Comparison of ENCODE assay signal across 23 cellular contexts in genomic region chr2:239973392-239973791, GRCh38. TPM values are rescaled to one million over a fixed set of nuclear protein-coding genes. Genes with fewer than 3 reads are reported as not detected.
DNase-seq lines count a peak whose midpoint lies in the region; ATAC-seq and TF ChIP-seq lines count a peak whose summit lies in the region.
"Had no signal": no experiment of that assay in that cellular context is flagged by ENCODE, and none has a peak within 500 bp of the region (broad histone marks: within the 10 kb centered on the region; RNA-seq: fewer than 3 reads in every experiment).

No MANE protein-coding gene starts in this region.

- ATAC-seq in DND-41 (ENCODE audit: insufficient read depth, low read depth) (peak; percentile 54; the same call in 1 of the 3 replicates), GM19455 (IDR thresholded peaks at IDR 0.05; ENCODE audit: unreplicated experiment) (no peak)
- ATAC-seq: A549, SK-N-SH treated with all-trans-retinoic acid at 6 μM for 48 hours had no signal

- H2AFZ ChIP-seq in DND-41 (ENCODE audit: low read depth, low read length), result no peak overlapping the region

- H3K4me1 ChIP-seq in DND-41 (ENCODE audit: insufficient read depth, low read length), result peaks cover 14% of the 10 kb centered on the region
- H3K4me1 ChIP-seq: A549 had no signal

- H4K20me1 ChIP-seq in DND-41 (ENCODE audit: insufficient read depth, low read length), result no peaks in the 10 kb centered on the region

- peaks cover 21% of the 10 kb centered on the region for H3K79me2 ChIP-seq in DND-41 (ENCODE audit: insufficient read depth, low read length)

- peaks cover 24% of the 10 kb centered on the region for H3K9me3 ChIP-seq in DND-41 (ENCODE audit: insufficient read depth, low read length, severe bottlenecking)

- H3K36me3 ChIP-seq in DND-41 (ENCODE audit: insufficient read depth, low read length), result peaks cover 90% of the 10 kb centered on the region

- no peak overlapping the region for H3K27ac ChIP-seq in DND-41 (ENCODE audit: low read length)
- H3K27ac ChIP-seq: A549; BLaER1 treated with 17β-estradiol and CSF1 and Interleukin-3, amounts not matched to agents 10 nM and 100 nM had no signal

- H3K27me3 ChIP-seq in DND-41 (ENCODE audit: insufficient read depth, low read length, poor library complexity), result no peaks in the 10 kb centered on the region
- H3K27me3 ChIP-seq: BLaER1 treated with 17β-estradiol and CSF1 and Interleukin-3, amounts not matched to agents 10 nM and 100 nM had no signal

- H3K9ac ChIP-seq in DND-41 (ENCODE audit: low read depth, low read length), result no peak overlapping the region
- H3K9ac ChIP-seq: BLaER1 treated with 17β-estradiol and CSF1 and Interleukin-3, amounts not matched to agents 10 nM and 100 nM had no signal

- H3K4me3 ChIP-seq in DND-41 (ENCODE audit: low read depth in 1 of 2, low read length in 2 of 2) (no peak overlapping the region), fibroblast of villous mesenchyme (ENCODE audit: low read depth, low read length) (no peak overlapping the region)
- no peak overlapping the region for H3K4me3 ChIP-seq in Jurkat, Clone E6-1 (ENCODE audit: low read length)
- H3K4me3 ChIP-seq: A549; BLaER1 treated with 17β-estradiol and CSF1 and Interleukin-3, amounts not matched to agents 10 nM and 100 nM had no signal

- DNase-seq in DND-41 (no peak), fibroblast of villous mesenchyme (ENCODE audit: low read depth) (peak; percentile 66), superior temporal gyrus (ENCODE audit: extremely low spot score) (peak; percentile 22), NCI-H2107 treated with DMSO at 0.1 percent for 48 hours (lab: John Stamatoyannopoulos, UW; ENCODE audit: unreplicated experiment) (no peak), NCI-H2029 treated with DMSO at 0.1 percent for 48 hours (lab: John Stamatoyannopoulos, UW) (no peak)
- DNase-seq in Jurkat, Clone E6-1 (ENCODE audit: low read depth, low spot score), result peak; percentile 45
- DNase-seq: AML-193; CD4-positive, alpha-beta T cell; GF-D8; MV-4-11; NCI-H1105; NCI-H1436 treated with DMSO at 0.1 percent for 48 hours; NCI-H187 treated with DMSO at 0.1 percent for 48 hours; NCI-H2107; NCI-H446; NCI-H524 treated with DMSO at 0.1 percent for 48 hours; NCI-H774 had no signal

- H3K4me2 ChIP-seq in DND-41 (ENCODE audit: insufficient read depth, low read length), result no peak overlapping the region
- H3K4me2 ChIP-seq: A549; BLaER1 treated with 17β-estradiol and CSF1 and Interleukin-3, amounts not matched to agents 10 nM and 100 nM had no signal

- TF ChIP-seq CTCF in DND-41 (IDR thresholded peaks at IDR 0.05; ENCODE audit: borderline replicate concordance, extremely low read depth, low read length, poor library complexity, severe bottlenecking) (no peak), fibroblast of villous mesenchyme (IDR thresholded peaks at IDR 0.05; ENCODE audit: insufficient read depth, low read depth, low read length) (no peak)

RNA-seq across cellular contexts. Expression of gene NDUFA10, which starts 51.8 kb away (rescaled TPM):
- polyA plus RNA-seq in Jurkat, Clone E6-1 (2012; ENCODE audit: insufficient read depth, insufficient read length), result 130 TPM
- total RNA-seq in fibroblast of villous mesenchyme, result 61.3 and 64.1 TPM in 2 replicates

RNA-seq across cellular contexts. Expression of gene OR6B2, which starts 56.8 kb away (rescaled TPM):
- polyA plus RNA-seq in Jurkat, Clone E6-1 (2012; ENCODE audit: insufficient read depth, insufficient read length), result not detected
- total RNA-seq in fibroblast of villous mesenchyme, result not detected in 2 replicates
- total RNA-seq: CD4-positive, alpha-beta T cell; LHCN-M2; MCF 10A had no signal
- polyA plus RNA-seq: A549 had no signal

Comparison
In these comparisons a context has a peak if more than half of its experiments do, and no peak if none do; other contexts are left out.
1. DNase-seq: peak in Jurkat, Clone E6-1 (single experiment), fibroblast of villous mesenchyme (single experiment) and superior temporal gyrus (single experiment); none in DND-41 (single experiment), NCI-H2107 treated with DMSO at 0.1 percent for 48 hours (single experiment) and NCI-H2029 treated with DMSO at 0.1 percent for 48 hours (single experiment).